1 cellular context compared by ENCODE assay signal in genomic region chr4:15655223-15656037, GRCh38.
TF ChIP-seq lines count a peak whose summit lies in the region.

Gene FBXL5 (minus strand): TSS chr4:15655357. CDS start chr4:15655287, 70 bp downstream.

TF ChIP-seq in HepG2, 621 proteins besides CTCF, POLR2A, EP300 and RAD21 (continued from another document and continues in another):
- TF ChIP-seq RERE (CRISPR knock-in tag; IDR thresholded peaks at IDR 0.05; ENCODE audit: low read depth) (no peak), ZNF432 (CRISPR knock-in tag; IDR thresholded peaks at IDR 0.05; ENCODE audit: borderline replicate concordance) (no peak), ZNF225 (CRISPR knock-in tag; IDR thresholded peaks at IDR 0.05) (peak; percentile 15; the same call in 1 of the 2 replicates), ZBTB34 (CRISPR knock-in tag; IDR thresholded peaks at IDR 0.05) (0 out of 2 replicates have a peak, but pooled peaks have one; percentile 46), MYC (CRISPR knock-in tag; IDR thresholded peaks at IDR 0.05; ENCODE audit: borderline replicate concordance) (peak; percentile 79), CSRNP2 (CRISPR knock-in tag; conservative IDR thresholded peaks at IDR 0.05; ENCODE audit: low read depth) (no peak), YY1 (IDR thresholded peaks at IDR 0.05; ENCODE audit: insufficient read depth, insufficient replicate concordance, low read depth, low read length) (peak; percentile 79), ZNF570 (CRISPR knock-in tag; IDR thresholded peaks at IDR 0.05; ENCODE audit: borderline replicate concordance) (no peak), HCFC1 (IDR thresholded peaks at IDR 0.05; ENCODE audit: low read depth, low read length) (no peak), E2F5 (CRISPR knock-in tag; conservative IDR thresholded peaks at IDR 0.05) (no peak; the same call in 1 of the 2 replicates), ATF3 (CRISPR knock-in tag; IDR thresholded peaks at IDR 0.05) (no peak), ZNF235 (CRISPR knock-in tag; IDR thresholded peaks at IDR 0.05; ENCODE audit: borderline replicate concordance) (peak; percentile 85), PHF20 (CRISPR knock-in tag; IDR thresholded peaks at IDR 0.05) (peak; percentile 44; the same call in 1 of the 2 replicates), FIP1L1 (IDR thresholded peaks at IDR 0.05; ENCODE audit: borderline replicate concordance, insufficient read depth, low read depth, low read length) (no peak), ZNF619 (CRISPR knock-in tag; IDR thresholded peaks at IDR 0.05) (peak; percentile 24; the same call in 1 of the 2 replicates), ZFP37 (CRISPR knock-in tag; IDR thresholded peaks at IDR 0.05; ENCODE audit: borderline replicate concordance) (no peak), FOXJ3 (CRISPR knock-in tag; IDR thresholded peaks at IDR 0.05; ENCODE audit: borderline replicate concordance) (no peak), ZNF253 (CRISPR knock-in tag; IDR thresholded peaks at IDR 0.05; ENCODE audit: borderline replicate concordance) (no peak), BRD4 (CRISPR knock-in tag; IDR thresholded peaks at IDR 0.05) (peak; percentile 60; the same call in 1 of the 2 replicates), FOXA1 (IDR thresholded peaks at IDR 0.05) (no peak), FOXA1 (CRISPR knock-in tag; IDR thresholded peaks at IDR 0.05) (no peak), TMF1 (CRISPR knock-in tag; IDR thresholded peaks at IDR 0.05; ENCODE audit: low read depth) (no peak), ZNF549 (CRISPR knock-in tag; IDR thresholded peaks at IDR 0.05) (no peak), GATAD2A (CRISPR knock-in tag; IDR thresholded peaks at IDR 0.05) (no peak), ZMYM2 (CRISPR knock-in tag; IDR thresholded peaks at IDR 0.05) (0 out of 2 replicates have a peak, but pooled peaks have one; percentile 45), MEF2D (CRISPR knock-in tag; IDR thresholded peaks at IDR 0.05) (peak; percentile 59; the same call in 1 of the 2 replicates), SCMH1 (CRISPR knock-in tag; IDR thresholded peaks at IDR 0.05; ENCODE audit: borderline replicate concordance) (no peak), ZNF83 (CRISPR knock-in tag; IDR thresholded peaks at IDR 0.05; ENCODE audit: borderline replicate concordance) (no peak), PRDM10 (CRISPR knock-in tag; IDR thresholded peaks at IDR 0.05; ENCODE audit: low read depth) (no peak), SAFB2 (CRISPR knock-in tag; IDR thresholded peaks at IDR 0.05; ENCODE audit: borderline replicate concordance, low read depth) (no peak; the same call in 1 of the 2 replicates), ZNF318 (CRISPR knock-in tag; IDR thresholded peaks at IDR 0.05) (no peak), GZF1 (CRISPR knock-in tag; IDR thresholded peaks at IDR 0.05) (0 out of 2 replicates have a peak, but pooled peaks have one; percentile 24), SMAD3 (CRISPR knock-in tag; IDR thresholded peaks at IDR 0.05) (no peak), ISX (CRISPR knock-in tag; conservative IDR thresholded peaks at IDR 0.05) (no peak), ZNF557 (CRISPR knock-in tag; IDR thresholded peaks at IDR 0.05) (no peak), ZNF670 (CRISPR knock-in tag; IDR thresholded peaks at IDR 0.05; ENCODE audit: borderline replicate concordance) (peak; percentile 75; the same call in 1 of the 2 replicates), ZNF672 (CRISPR knock-in tag; IDR thresholded peaks at IDR 0.05) (no peak), RBAK (CRISPR knock-in tag; IDR thresholded peaks at IDR 0.05) (no peak)
